Comparison of ENCODE assay signal across 2 cellular contexts in the genomic region with DNA sequence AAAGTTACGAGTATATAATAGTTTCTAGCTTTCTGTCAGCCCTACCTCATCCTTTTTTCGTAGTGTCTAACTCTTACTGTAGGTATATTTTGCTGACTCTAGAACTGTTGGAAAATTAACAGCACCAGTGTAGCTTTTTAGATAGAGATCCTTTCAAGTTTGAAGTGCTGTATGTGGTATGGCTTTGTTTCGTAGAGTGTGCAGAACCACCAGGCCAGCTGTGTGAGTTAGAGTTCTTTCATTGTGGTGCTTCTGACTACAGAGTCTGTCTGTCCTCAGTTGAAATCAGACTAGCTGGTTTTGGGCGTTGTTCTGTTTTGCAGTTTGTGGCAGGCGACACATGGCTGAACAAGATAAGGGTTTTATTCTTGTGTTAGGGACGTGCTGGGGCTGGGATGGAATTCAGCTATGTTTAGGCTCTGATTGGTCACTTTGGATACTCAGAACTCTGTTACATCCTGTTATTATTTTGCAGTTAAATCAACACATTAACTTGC.
TF ChIP-seq lines count a peak whose summit lies in the region.

No MANE protein-coding gene starts in this region.

TF ChIP-seq in A549, 52 proteins besides CTCF, POLR2A, EP300 and RAD21:
- TF ChIP-seq, protein P1, sequence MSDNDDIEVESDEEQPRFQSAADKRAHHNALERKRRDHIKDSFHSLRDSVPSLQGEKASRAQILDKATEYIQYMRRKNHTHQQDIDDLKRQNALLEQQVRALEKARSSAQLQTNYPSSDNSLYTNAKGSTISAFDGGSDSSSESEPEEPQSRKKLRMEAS (IDR thresholded peaks at IDR 0.05): no peak
- TF ChIP-seq ZFP36 (IDR thresholded peaks at IDR 0.05; ENCODE audit: borderline replicate concordance, partially characterized antibody): no peak
- TF ChIP-seq ZC3H11A (IDR thresholded peaks at IDR 0.05): no peak
- no peak for TF ChIP-seq RCOR1 (IDR thresholded peaks at IDR 0.05; ENCODE audit: low read depth, low read length)
- TF ChIP-seq NPAS2 (CRISPR knock-in tag; IDR thresholded peaks at IDR 0.05; ENCODE audit: borderline replicate concordance): no peak
- TF ChIP-seq, protein P2, sequence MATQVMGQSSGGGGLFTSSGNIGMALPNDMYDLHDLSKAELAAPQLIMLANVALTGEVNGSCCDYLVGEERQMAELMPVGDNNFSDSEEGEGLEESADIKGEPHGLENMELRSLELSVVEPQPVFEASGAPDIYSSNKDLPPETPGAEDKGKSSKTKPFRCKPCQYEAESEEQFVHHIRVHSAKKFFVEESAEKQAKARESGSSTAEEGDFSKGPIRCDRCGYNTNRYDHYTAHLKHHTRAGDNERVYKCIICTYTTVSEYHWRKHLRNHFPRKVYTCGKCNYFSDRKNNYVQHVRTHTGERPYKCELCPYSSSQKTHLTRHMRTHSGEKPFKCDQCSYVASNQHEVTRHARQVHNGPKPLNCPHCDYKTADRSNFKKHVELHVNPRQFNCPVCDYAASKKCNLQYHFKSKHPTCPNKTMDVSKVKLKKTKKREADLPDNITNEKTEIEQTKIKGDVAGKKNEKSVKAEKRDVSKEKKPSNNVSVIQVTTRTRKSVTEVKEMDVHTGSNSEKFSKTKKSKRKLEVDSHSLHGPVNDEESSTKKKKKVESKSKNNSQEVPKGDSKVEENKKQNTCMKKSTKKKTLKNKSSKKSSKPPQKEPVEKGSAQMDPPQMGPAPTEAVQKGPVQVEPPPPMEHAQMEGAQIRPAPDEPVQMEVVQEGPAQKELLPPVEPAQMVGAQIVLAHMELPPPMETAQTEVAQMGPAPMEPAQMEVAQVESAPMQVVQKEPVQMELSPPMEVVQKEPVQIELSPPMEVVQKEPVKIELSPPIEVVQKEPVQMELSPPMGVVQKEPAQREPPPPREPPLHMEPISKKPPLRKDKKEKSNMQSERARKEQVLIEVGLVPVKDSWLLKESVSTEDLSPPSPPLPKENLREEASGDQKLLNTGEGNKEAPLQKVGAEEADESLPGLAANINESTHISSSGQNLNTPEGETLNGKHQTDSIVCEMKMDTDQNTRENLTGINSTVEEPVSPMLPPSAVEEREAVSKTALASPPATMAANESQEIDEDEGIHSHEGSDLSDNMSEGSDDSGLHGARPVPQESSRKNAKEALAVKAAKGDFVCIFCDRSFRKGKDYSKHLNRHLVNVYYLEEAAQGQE (IDR thresholded peaks at IDR 0.05): no peak
- no peak for TF ChIP-seq RARB (CRISPR knock-in tag; IDR thresholded peaks at IDR 0.05)
- TF ChIP-seq, protein P3, sequence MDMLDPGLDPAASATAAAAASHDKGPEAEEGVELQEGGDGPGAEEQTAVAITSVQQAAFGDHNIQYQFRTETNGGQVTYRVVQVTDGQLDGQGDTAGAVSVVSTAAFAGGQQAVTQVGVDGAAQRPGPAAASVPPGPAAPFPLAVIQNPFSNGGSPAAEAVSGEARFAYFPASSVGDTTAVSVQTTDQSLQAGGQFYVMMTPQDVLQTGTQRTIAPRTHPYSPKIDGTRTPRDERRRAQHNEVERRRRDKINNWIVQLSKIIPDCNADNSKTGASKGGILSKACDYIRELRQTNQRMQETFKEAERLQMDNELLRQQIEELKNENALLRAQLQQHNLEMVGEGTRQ (IDR thresholded peaks at IDR 0.05): no peak
- no peak for TF ChIP-seq FOXS1 (CRISPR knock-in tag; IDR thresholded peaks at IDR 0.05)
- TF ChIP-seq ZNF302 (CRISPR knock-in tag; IDR thresholded peaks at IDR 0.05): no peak
- TF ChIP-seq RFX5 (IDR thresholded peaks at IDR 0.05): no peak

TF ChIP-seq in IMR-90, 13 proteins besides CTCF, POLR2A, EP300 and RAD21 (continued from another document):
- TF ChIP-seq SMC3 (IDR thresholded peaks at IDR 0.05; ENCODE audit: low read depth, low read length) (no peak), MAFK (IDR thresholded peaks at IDR 0.05; ENCODE audit: low read depth, low read length) (no peak), BHLHE40 (IDR thresholded peaks at IDR 0.05; ENCODE audit: low read depth, low read length) (no peak), NFE2L2 (IDR thresholded peaks at IDR 0.05; ENCODE audit: low read depth, low read length) (no peak), FOS (IDR thresholded peaks at IDR 0.05; ENCODE audit: low read depth, low read length) (no peak), CHD1 (IDR thresholded peaks at IDR 0.05; ENCODE audit: low read depth, low read length) (no peak), MAZ (IDR thresholded peaks at IDR 0.05; ENCODE audit: borderline replicate concordance, low read depth, low read length) (no peak)
- TF ChIP-seq, protein P4, sequence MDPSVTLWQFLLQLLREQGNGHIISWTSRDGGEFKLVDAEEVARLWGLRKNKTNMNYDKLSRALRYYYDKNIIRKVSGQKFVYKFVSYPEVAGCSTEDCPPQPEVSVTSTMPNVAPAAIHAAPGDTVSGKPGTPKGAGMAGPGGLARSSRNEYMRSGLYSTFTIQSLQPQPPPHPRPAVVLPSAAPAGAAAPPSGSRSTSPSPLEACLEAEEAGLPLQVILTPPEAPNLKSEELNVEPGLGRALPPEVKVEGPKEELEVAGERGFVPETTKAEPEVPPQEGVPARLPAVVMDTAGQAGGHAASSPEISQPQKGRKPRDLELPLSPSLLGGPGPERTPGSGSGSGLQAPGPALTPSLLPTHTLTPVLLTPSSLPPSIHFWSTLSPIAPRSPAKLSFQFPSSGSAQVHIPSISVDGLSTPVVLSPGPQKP (IDR thresholded peaks at IDR 0.05; ENCODE audit: borderline replicate concordance, low read depth, low read length): no peak
- TF ChIP-seq, protein P3 (IDR thresholded peaks at IDR 0.05; ENCODE audit: low read depth, low read length): no peak
